Comparison of ENCODE assay signal across 1 cellular context in genomic region chr3:143971367-143972154, GRCh38.
TF ChIP-seq lines count a peak whose summit lies in the region.

A gene with protein sequence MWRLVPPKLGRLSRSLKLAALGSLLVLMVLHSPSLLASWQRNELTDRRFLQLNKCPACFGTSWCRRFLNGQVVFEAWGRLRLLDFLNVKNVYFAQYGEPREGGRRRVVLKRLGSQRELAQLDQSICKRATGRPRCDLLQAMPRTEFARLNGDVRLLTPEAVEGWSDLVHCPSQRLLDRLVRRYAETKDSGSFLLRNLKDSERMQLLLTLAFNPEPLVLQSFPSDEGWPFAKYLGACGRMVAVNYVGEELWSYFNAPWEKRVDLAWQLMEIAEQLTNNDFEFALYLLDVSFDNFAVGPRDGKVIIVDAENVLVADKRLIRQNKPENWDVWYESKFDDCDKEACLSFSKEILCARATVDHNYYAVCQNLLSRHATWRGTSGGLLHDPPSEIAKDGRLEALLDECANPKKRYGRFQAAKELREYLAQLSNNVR (plus strand): TSS chr3:143971823. CDS start chr3:143972333, 510 bp downstream.

TF ChIP-seq in liver, 16 proteins besides CTCF, POLR2A, EP300 and RAD21 (continued from another document):
- TF ChIP-seq REST (IDR thresholded peaks at IDR 0.05) (peak; percentile 82), FOXA2 (IDR thresholded peaks at IDR 0.05) (no peak), JUND (IDR thresholded peaks at IDR 0.05) (peak in 1 of 2 donors; percentile 4), YY1 (IDR thresholded peaks at IDR 0.05) (peak; percentile 51), FOXA1 (IDR thresholded peaks at IDR 0.05) (no peak), TAF1 (conservative IDR thresholded peaks at IDR 0.05) (peak; percentile 91)
